ENCODE assay signal across 29 cellular contexts in genomic region chr20:62230276-62230675, GRCh38. TPM values are rescaled to one million over a fixed set of nuclear protein-coding genes. Genes with fewer than 3 reads are reported as not detected.
"Had no signal": no experiment of that assay in that cellular context is flagged by ENCODE, and none has a peak within 500 bp of the region (broad histone marks: within the 10 kb centered on the region; RNA-seq: fewer than 3 reads in every experiment).

No MANE protein-coding gene starts in this region.

- H3K4me2 ChIP-seq: hepatocyte, neural progenitor cell had no signal

- H3K79me2 ChIP-seq: hepatocyte had no signal

- H3K9me3 ChIP-seq: left ventricle myocardium inferior, pancreas, prostate gland, sigmoid colon, tibial nerve, uterus had no signal

- H3K4me1 ChIP-seq: sigmoid colon, tibial nerve, uterus had no signal

- H2AFZ ChIP-seq: hepatocyte, neural progenitor cell had no signal

- DNase-seq: islet precursor cell; left ventricle myocardium inferior; mesendoderm; naive B cell; natural killer cell; nephron progenitor cell; nucleus accumbens; posterior cingulate gyrus; retina; sigmoid colon; small intestine; spleen; stimulated activated CD4-positive, alpha-beta T cell treated with anti-CD3 and anti-CD28 coated beads, Interleukin-4, amount 100 ng/mL, for 24 hours; stimulated activated naive CD4-positive, alpha-beta T cell; uterus had no signal

- FAIRE-seq: pancreas, small intestine had no signal

- H3K27me3 ChIP-seq: hepatocyte, pancreas, uterus had no signal

- ATAC-seq: natural killer cell; pancreas; right cardiac atrium; stimulated activated effector memory CD8-positive, alpha-beta T cell treated with anti-CD3 and anti-CD28 coated beads, Interleukin-12 subunit alpha, Interleukin-12 subunit beta, amount 100 ng/mL, for 72 hours had no signal

- H3K36me3 ChIP-seq: left ventricle myocardium inferior, neural progenitor cell, pancreas, prostate gland, sigmoid colon, spleen, tibial nerve, uterus had no signal

- H3K27ac ChIP-seq: hepatocyte, left ventricle myocardium inferior, neural progenitor cell, pancreas, prostate gland, sigmoid colon, spleen, tibial nerve, uterus had no signal

- H3K4me3 ChIP-seq: hepatocyte, left ventricle myocardium inferior, lung, neural progenitor cell, pancreas, prostate gland, sigmoid colon, spleen, tibial nerve, uterus had no signal

- H3K9ac ChIP-seq: neural progenitor cell had no signal

RNA-seq across cellular contexts. Expression of gene HRH3, which starts 10.2 kb away (rescaled TPM):
- total RNA-seq: hepatocyte, kidney epithelial cell, left ventricle myocardium inferior, lower leg skin, lung, mesothelial cell of epicardium, mononuclear cell, natural killer cell, osteoblast, right cardiac atrium, sigmoid colon, spleen, subcutaneous adipose tissue, tibial nerve, uterus had no signal
- polyA plus RNA-seq: hepatocyte, lung, right cardiac atrium, sigmoid colon, spleen had no signal
